Comparison of ENCODE assay signal across 8 cellular contexts in genomic region chr15:90873998-90874605, GRCh38. TPM values are rescaled to one million over a fixed set of nuclear protein-coding genes. Genes with fewer than 3 reads are reported as not detected.
DNase-seq lines count a peak whose midpoint lies in the region; ATAC-seq and TF ChIP-seq lines count a peak whose summit lies in the region.

No MANE protein-coding gene starts in this region.

- peaks cover 5% of the 10 kb centered on the region; the same call in 1 of the 2 replicates for H3K36me3 ChIP-seq in SJCRH30

- H3K27ac ChIP-seq in SJCRH30: peak overlapping the region; percentile 61

- H3K9me3 ChIP-seq in SJCRH30 (replicated peaks): no peaks in the 10 kb centered on the region

- ATAC-seq in HG02678 (IDR thresholded peaks at IDR 0.05; ENCODE audit: unreplicated experiment): no peak

- DNase-seq in SIG-M5 treated with dmso at 0.1 percent for 504 hours (lab: John Stamatoyannopoulos, UW; ENCODE audit: unreplicated experiment) (peak; percentile 36), SIG-M5 (lab: John Stamatoyannopoulos, UW) (no peak), SJCRH30 (peak; percentile 59 to 72), fibroblast of villous mesenchyme (ENCODE audit: low read depth) (peak; percentile 61), HPDE6-E6E7 (ENCODE audit: extremely low spot score) (no peak), COLO829 (ENCODE audit: low spot score) (no peak)
- DNase-seq in stimulated activated CD8-positive, alpha-beta memory T cell treated with anti-CD3 and anti-CD28 coated beads, Interleukin-4, amount 100 ng/mL, for 48 hours: peak; percentile 57

- no peak overlapping the region for H3K4me3 ChIP-seq in SJCRH30
- peak overlapping the region; percentile 2 for H3K4me3 ChIP-seq in fibroblast of villous mesenchyme (ENCODE audit: low read depth, low read length)

- H3K27me3 ChIP-seq in SJCRH30: no peaks in the 10 kb centered on the region

- no peak for TF ChIP-seq CTCF in fibroblast of villous mesenchyme (IDR thresholded peaks at IDR 0.05; ENCODE audit: insufficient read depth, low read depth, low read length)

- peaks cover 37% of the 10 kb centered on the region for H3K4me1 ChIP-seq in SJCRH30

RNA-seq across cellular contexts. Expression of gene FURIN, which starts 5.7 kb away (rescaled TPM):
- total RNA-seq in SJCRH30 (2014; rRNA removed; shearing (Covaris generic)): 12.0 and 12.6 TPM in 2 replicates
- 38.4 and 45.1 TPM in 2 replicates for total RNA-seq in fibroblast of villous mesenchyme

RNA-seq across cellular contexts. Expression of gene FES, which starts 10.2 kb away (rescaled TPM):
- 0.25 and 1.1 TPM in 2 replicates for total RNA-seq in SJCRH30 (2014; rRNA removed; shearing (Covaris generic))
- total RNA-seq in fibroblast of villous mesenchyme: 17.3 and 26.1 TPM in 2 replicates

RNA-seq across cellular contexts. Expression of gene MAN2A2, which starts 29.0 kb away (rescaled TPM):
- total RNA-seq in SJCRH30 (2014; rRNA removed; shearing (Covaris generic)): 11.0 and 12.6 TPM in 2 replicates
- 11.9 and 15.1 TPM in 2 replicates for total RNA-seq in fibroblast of villous mesenchyme

RNA-seq across cellular contexts. Expression of gene HDDC3, which starts 58.2 kb away (rescaled TPM):
- total RNA-seq in SJCRH30 (2014; rRNA removed; shearing (Covaris generic)): 4.6 and 4.7 TPM in 2 replicates
- total RNA-seq in fibroblast of villous mesenchyme: 9.5 and 10.3 TPM in 2 replicates

Comparison
In these comparisons a context has a peak if more than half of its experiments do, and no peak if none do; other contexts are left out.
1. DNase-seq: peak in SIG-M5 treated with dmso at 0.1 percent for 504 hours (single experiment), SJCRH30 (2 of 2), fibroblast of villous mesenchyme (single experiment) and stimulated activated CD8-positive, alpha-beta memory T cell treated with anti-CD3 and anti-CD28 coated beads, Interleukin-4, amount 100 ng/mL, for 48 hours (single experiment); none in SIG-M5 (single experiment), HPDE6-E6E7 (single experiment) and COLO829 (single experiment).